1 cellular context compared by ENCODE assay signal in the genomic region with DNA sequence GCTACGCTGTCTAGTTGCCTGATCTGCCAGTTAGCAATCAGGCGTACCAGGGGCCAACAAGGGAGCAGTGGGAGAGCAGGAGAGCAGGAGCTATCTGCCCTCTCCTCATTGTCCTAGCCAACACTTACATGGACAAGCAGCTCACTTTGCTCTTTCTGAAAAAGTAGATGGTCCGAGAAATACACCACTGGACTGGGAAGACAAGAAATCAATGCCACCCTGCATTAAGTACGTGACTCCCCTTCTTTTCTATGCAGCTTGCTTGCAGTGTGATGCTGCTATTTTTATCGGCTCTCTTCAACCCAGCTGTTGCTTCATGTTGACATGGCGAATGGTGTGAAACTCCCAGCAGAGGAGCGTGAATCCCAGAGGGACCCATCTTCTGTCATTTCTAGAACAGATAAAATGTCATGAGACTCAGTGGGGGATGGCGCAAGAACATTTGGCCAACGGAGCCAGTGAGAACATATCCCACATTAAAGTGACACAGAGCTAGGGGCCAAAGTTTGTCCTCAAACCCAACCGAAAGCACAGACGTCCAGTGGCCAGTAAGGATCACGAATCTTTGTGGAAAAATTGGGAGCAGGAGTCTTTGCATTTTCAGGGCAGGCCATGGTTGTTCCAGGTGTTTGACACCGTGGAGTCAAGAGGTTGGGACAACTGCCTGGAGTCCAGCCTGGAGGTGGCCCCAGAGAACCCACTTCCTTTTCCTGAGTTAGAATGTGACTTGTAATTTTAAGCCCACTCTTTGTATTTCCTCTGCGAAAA.
TF ChIP-seq lines count a peak whose summit lies in the region.

No MANE protein-coding gene starts in this region.

TF ChIP-seq in SK-N-SH treated with all-trans-retinoic acid at 6 μM for 48 hours, 23 proteins besides CTCF, POLR2A, EP300 and RAD21 (continued from another document):
- TF ChIP-seq, protein P1, sequence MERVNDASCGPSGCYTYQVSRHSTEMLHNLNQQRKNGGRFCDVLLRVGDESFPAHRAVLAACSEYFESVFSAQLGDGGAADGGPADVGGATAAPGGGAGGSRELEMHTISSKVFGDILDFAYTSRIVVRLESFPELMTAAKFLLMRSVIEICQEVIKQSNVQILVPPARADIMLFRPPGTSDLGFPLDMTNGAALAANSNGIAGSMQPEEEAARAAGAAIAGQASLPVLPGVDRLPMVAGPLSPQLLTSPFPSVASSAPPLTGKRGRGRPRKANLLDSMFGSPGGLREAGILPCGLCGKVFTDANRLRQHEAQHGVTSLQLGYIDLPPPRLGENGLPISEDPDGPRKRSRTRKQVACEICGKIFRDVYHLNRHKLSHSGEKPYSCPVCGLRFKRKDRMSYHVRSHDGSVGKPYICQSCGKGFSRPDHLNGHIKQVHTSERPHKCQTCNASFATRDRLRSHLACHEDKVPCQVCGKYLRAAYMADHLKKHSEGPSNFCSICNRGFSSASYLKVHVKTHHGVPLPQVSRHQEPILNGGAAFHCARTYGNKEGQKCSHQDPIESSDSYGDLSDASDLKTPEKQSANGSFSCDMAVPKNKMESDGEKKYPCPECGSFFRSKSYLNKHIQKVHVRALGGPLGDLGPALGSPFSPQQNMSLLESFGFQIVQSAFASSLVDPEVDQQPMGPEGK (CRISPR knock-in tag; IDR thresholded peaks at IDR 0.05; ENCODE audit: borderline replicate concordance) = no peak
- TF ChIP-seq, protein P2, sequence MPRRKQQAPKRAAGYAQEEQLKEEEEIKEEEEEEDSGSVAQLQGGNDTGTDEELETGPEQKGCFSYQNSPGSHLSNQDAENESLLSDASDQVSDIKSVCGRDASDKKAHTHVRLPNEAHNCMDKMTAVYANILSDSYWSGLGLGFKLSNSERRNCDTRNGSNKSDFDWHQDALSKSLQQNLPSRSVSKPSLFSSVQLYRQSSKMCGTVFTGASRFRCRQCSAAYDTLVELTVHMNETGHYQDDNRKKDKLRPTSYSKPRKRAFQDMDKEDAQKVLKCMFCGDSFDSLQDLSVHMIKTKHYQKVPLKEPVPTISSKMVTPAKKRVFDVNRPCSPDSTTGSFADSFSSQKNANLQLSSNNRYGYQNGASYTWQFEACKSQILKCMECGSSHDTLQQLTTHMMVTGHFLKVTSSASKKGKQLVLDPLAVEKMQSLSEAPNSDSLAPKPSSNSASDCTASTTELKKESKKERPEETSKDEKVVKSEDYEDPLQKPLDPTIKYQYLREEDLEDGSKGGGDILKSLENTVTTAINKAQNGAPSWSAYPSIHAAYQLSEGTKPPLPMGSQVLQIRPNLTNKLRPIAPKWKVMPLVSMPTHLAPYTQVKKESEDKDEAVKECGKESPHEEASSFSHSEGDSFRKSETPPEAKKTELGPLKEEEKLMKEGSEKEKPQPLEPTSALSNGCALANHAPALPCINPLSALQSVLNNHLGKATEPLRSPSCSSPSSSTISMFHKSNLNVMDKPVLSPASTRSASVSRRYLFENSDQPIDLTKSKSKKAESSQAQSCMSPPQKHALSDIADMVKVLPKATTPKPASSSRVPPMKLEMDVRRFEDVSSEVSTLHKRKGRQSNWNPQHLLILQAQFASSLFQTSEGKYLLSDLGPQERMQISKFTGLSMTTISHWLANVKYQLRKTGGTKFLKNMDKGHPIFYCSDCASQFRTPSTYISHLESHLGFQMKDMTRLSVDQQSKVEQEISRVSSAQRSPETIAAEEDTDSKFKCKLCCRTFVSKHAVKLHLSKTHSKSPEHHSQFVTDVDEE (CRISPR knock-in tag; IDR thresholded peaks at IDR 0.05) = no peak
- TF ChIP-seq ZNF565 (CRISPR knock-in tag; conservative IDR thresholded peaks at IDR 0.05; ENCODE audit: low read depth) = no peak
- no peak for TF ChIP-seq PPARA (CRISPR knock-in tag; IDR thresholded peaks at IDR 0.05; ENCODE audit: borderline replicate concordance)
- TF ChIP-seq ZFP3 (CRISPR knock-in tag; IDR thresholded peaks at IDR 0.05) = no peak
- no peak for TF ChIP-seq CSDC2 (CRISPR knock-in tag; IDR thresholded peaks at IDR 0.05)
TF ChIP-seq in SK-N-SH treated with all-trans-retinoic acid at 6 μM for 48 hours: peak in this region for 0.
